In the genomic region with DNA sequence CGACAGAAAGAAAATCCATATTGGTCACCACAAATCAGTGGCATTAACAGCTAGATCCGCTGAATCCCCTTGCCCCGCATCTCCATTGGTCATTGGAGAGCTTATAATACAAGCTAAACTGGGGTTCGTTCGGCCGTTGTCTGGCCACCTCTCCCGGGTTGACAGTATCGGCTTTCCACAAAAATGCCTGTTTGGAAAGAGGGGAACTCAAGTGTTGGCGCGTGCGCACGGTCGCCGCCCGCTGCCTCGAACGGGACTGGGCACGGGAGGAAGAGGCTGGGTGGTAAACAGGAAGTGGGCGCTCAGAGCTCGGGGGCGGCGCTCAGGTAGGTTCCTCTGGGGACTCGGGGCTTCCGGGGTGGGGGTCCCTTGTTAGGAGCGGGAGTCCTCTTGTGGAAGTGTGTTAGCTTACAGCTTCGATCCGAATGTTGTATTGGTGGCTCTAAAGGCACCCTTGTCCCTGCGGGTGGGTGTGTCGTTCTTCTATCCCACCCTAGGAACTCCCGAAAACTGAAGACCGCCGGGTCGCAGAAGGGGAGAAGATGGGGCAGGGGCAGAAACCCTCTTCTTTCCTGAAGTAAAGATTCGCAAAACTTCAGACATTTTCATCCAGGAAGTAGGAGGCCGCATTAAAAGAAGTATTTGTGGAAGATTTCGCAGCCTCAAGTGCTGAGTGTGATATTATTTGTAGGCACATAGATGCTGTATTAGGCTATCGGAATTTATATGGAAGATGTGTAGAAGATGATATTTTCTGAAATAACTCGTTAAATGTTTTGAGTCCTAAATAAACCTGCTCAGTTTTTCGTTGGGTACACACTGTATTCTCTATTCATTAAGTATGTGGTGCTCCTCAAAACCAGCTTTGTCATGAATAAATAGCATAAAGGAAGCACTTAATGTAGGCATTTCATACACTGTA, we compare ENCODE assay signal across 8 cellular contexts. TPM values are rescaled to one million over a fixed set of nuclear protein-coding genes. Genes with fewer than 3 reads are reported as not detected.
A peak's percentile ranks its signal among the peaks of the same experiment; 100 is the strongest.
DNase-seq lines count a peak whose midpoint lies in the region; ATAC-seq and TF ChIP-seq lines count a peak whose summit lies in the region.

No MANE protein-coding gene starts in this region.

- no peaks in the 10 kb centered on the region for H3K9me2 ChIP-seq in PC-3 (replicated peaks; ENCODE audit: low read length)

- TF ChIP-seq POLR2A in erythroblast (IDR thresholded peaks at IDR 0.05; ENCODE audit: low read length), result peak; percentile 90

- H3K79me2 ChIP-seq in PC-3 (ENCODE audit: low read length), result peaks cover 56% of the 10 kb centered on the region

- no peaks in the 10 kb centered on the region for H3K9me3 ChIP-seq in PC-3 (ENCODE audit: low read length)
- H3K9me3 ChIP-seq in mucosa of stomach (ENCODE audit: control insufficient read depth, low read length), result no peaks in the 10 kb centered on the region

- BruUV-seq in PC-3 (replicated peaks; lab: Mats Ljungman, UMichigan), result no TSS peak

- peak; percentile 94 for DNase-seq in DMS79 (lab: John Stamatoyannopoulos, UW)
- DNase-seq in Jurkat, Clone E6-1 (ENCODE audit: low read depth, low spot score), result peak; percentile 95
- peak; percentile 99 for DNase-seq in PC-3
- DNase-seq in activated T-cell treated with anti-CD3 and anti-CD28 coated beads, Interleukin-2, amount 50 U/mL, for 24 hours, result peak; percentile 89
- peak; percentile 95 to 96 for DNase-seq in erythroblast (lab: John Stamatoyannopoulos, UW)
- peak; percentile 80 to 82 for DNase-seq in stimulated activated CD8-positive, alpha-beta memory T cell treated with anti-CD3 and anti-CD28 coated beads, Interleukin-7, amount 100 ng/mL, for 1 hour (ENCODE audit: low read depth in 2 of 2)

- H2AFZ ChIP-seq in PC-3 (ENCODE audit: low read length), result peak overlapping the region; percentile 98

- CTCF ChIA-PET in PC-3 (lab: Charles Lee), result no interaction called here

- peaks cover 82% of the 10 kb centered on the region for H3K36me3 Mint-ChIP-seq in activated T-cell treated with anti-CD3 and anti-CD28 coated beads, Interleukin-2, amount 50 U/mL, for 24 hours (ENCODE audit: low read depth)

- ATAC-seq in GM21717 (IDR thresholded peaks at IDR 0.05; ENCODE audit: unreplicated experiment) (peak; percentile 72), PC-3 (peak; percentile 63)

- H3K36me3 ChIP-seq in PC-3 (ENCODE audit: low read depth, low read length) (peaks cover 17% of the 10 kb centered on the region), mucosa of stomach (ENCODE audit: control insufficient read depth, insufficient read depth, low read length) (no peaks in the 10 kb centered on the region)

- H3K27me3 ChIP-seq in PC-3 (ENCODE audit: low read length), result no peaks in the 10 kb centered on the region
- H3K27me3 ChIP-seq in mucosa of stomach (ENCODE audit: control insufficient read depth, insufficient read depth, low read length), result no peaks in the 10 kb centered on the region

- H3K4me1 ChIP-seq in PC-3 (ENCODE audit: insufficient read depth, low read length) (peaks cover 19% of the 10 kb centered on the region), mucosa of stomach (ENCODE audit: control insufficient read depth, insufficient read depth, low read length) (peaks cover 14% of the 10 kb centered on the region)

- POLR2A ChIA-PET in PC-3 (lab: Charles Lee; ENCODE audit: unreplicated experiment), result interaction anchor here (1.0 to 1.1 kb wide), 2 partner anchors 23 to 123 kb away, joined by 3 to 8 read pairs; a partner anchor contains a TSS

- no peaks in the 10 kb centered on the region for H3K9me3 Mint-ChIP-seq in activated T-cell treated with anti-CD3 and anti-CD28 coated beads, Interleukin-2, amount 50 U/mL, for 24 hours

- H3K4me1 Mint-ChIP-seq in activated T-cell treated with anti-CD3 and anti-CD28 coated beads, Interleukin-2, amount 50 U/mL, for 24 hours (ENCODE audit: low read depth), result peaks cover 54% of the 10 kb centered on the region

- no peak for TF ChIP-seq CTCF in PC-3 (conservative IDR thresholded peaks at IDR 0.05; ENCODE audit: low read depth, low read length)

- peaks cover 5% of the 10 kb centered on the region for H3F3A ChIP-seq in PC-3 (ENCODE audit: low read length, unreplicated experiment)

- 0 out of 2 replicates have a peak, but pooled peaks cover 7% of the 10 kb centered on the region for H4K20me1 ChIP-seq in PC-3 (ENCODE audit: low read length)

- H3K4me3 Mint-ChIP-seq in activated T-cell treated with anti-CD3 and anti-CD28 coated beads, Interleukin-2, amount 50 U/mL, for 24 hours, result peak overlapping the region; percentile 96

- peak overlapping the region; percentile 100 for H3K27ac Mint-ChIP-seq in activated T-cell treated with anti-CD3 and anti-CD28 coated beads, Interleukin-2, amount 50 U/mL, for 24 hours

- no peaks in the 10 kb centered on the region for H3K27me3 Mint-ChIP-seq in activated T-cell treated with anti-CD3 and anti-CD28 coated beads, Interleukin-2, amount 50 U/mL, for 24 hours

- intact Hi-C loops in PC-3 (cut with micrococcal nuclease), result loop anchor here (1.0 to 5.0 kb wide), 4 partner anchors 71 to 1926 kb away; a partner anchor contains a TSS

- H3K4me2 ChIP-seq in PC-3 (ENCODE audit: low read length), result peak overlapping the region; percentile 90

- H3K9ac ChIP-seq in PC-3 (ENCODE audit: low read length), result peak overlapping the region; percentile 83
- peak overlapping the region; percentile 93 for H3K9ac ChIP-seq in mucosa of stomach (ENCODE audit: low read length)

- H3K27ac ChIP-seq in PC-3 (ENCODE audit: low read length), result peak overlapping the region; percentile 78

- H3K4me3 ChIP-seq in Jurkat, Clone E6-1 (ENCODE audit: low read length), result peak overlapping the region; percentile 99
- H3K4me3 ChIP-seq in PC-3 (ENCODE audit: low read length), result peak overlapping the region; percentile 79
- peak overlapping the region; percentile 81 for H3K4me3 ChIP-seq in mucosa of stomach (ENCODE audit: low read length)

RNA-seq across cellular contexts. Expression of a gene that starts 1.0 kb away (rescaled TPM):
- polyA plus RNA-seq in Jurkat, Clone E6-1 (2012; ENCODE audit: insufficient read depth, insufficient read length), result 9.5 TPM
- total RNA-seq in PC-3 (2014; rRNA removed), result 60.7 and 68.4 TPM in 2 replicates

RNA-seq across cellular contexts. Expression of a gene that starts 1.1 kb away (rescaled TPM):
- polyA plus RNA-seq in Jurkat, Clone E6-1 (2012; ENCODE audit: insufficient read depth, insufficient read length), result 35.0 TPM
- 38.0 and 41.4 TPM in 2 replicates for total RNA-seq in PC-3 (2014; rRNA removed)

RNA-seq across cellular contexts. Expression of a gene that starts 23.6 kb away (rescaled TPM):
- polyA plus RNA-seq in Jurkat, Clone E6-1 (2012; ENCODE audit: insufficient read depth, insufficient read length), result not detected
- not detected in 2 replicates for total RNA-seq in PC-3 (2014; rRNA removed)

Comparison
In these comparisons a context has a peak if more than half of its experiments do, and no peak if none do; other contexts are left out.
1. Peak in every context shown above with its lines: DNase-seq, ATAC-seq, H3K4me3 ChIP-seq and H3K27ac ChIP-seq.